In genomic region chr10:4692206-4692605, GRCh38 we compare ENCODE assay signal across 21 cellular contexts.
"Had no signal": no experiment of that assay in that cellular context is flagged by ENCODE, and none has a peak within 500 bp of the region (broad histone marks: within the 10 kb centered on the region; RNA-seq: fewer than 3 reads in every experiment).

No MANE protein-coding gene starts in this region.

- H3K4me3 ChIP-seq: body of pancreas, esophagus squamous epithelium, heart left ventricle, mucosa of descending colon, testis had no signal

- H3K27me3 ChIP-seq: body of pancreas, esophagus squamous epithelium, heart left ventricle, testis had no signal

- H3K27ac Mint-ChIP-seq: activated naive CD4-positive, alpha-beta T cell treated with anti-CD3 and anti-CD28 coated beads, Interleukin-2, amount 10 ng/mL, durations not matched to agents 7 days and 5 days; dendritic cell treated with granulocyte-macrophage colony-stimulating factor and Interleukin-4, amounts not matched to agents 40 ng/mL and 50 ng/mL, for 4 days; stimulated activated naive B cell treated with anti-CD40 and anti-IgM and Interleukin-4, amounts not matched to agents 10 μg/mL and 1 μg/mL and 100 μg/mL, for 72 hours had no signal

- H3K36me3 ChIP-seq: esophagus squamous epithelium, heart left ventricle had no signal

- H3K4me1 ChIP-seq: body of pancreas, testis had no signal

- DNase-seq: activated CD4-positive, alpha-beta T cell treated with anti-CD3 and anti-CD28 coated beads for 1 hour; activated CD4-positive, alpha-beta T cell treated with anti-CD3 and anti-CD28 coated beads, Interleukin-2, amount 50 U/mL, for 4 hours; activated effector memory CD4-positive, alpha-beta T cell treated with anti-CD3 and anti-CD28 coated beads, Interleukin-2, amount 50 U/mL, for 16 hours; activated naive CD4-positive, alpha-beta T cell treated with anti-CD3 and anti-CD28 coated beads, Interleukin-2, amount 10 ng/mL, durations not matched to agents 7 days and 5 days; body of pancreas; caudate nucleus; effector CD4-positive, alpha-beta T cell; esophagus squamous epithelium; heart left ventricle; left colon; mucosa of descending colon; nucleus accumbens; small intestine; stimulated activated CD4-positive, alpha-beta T cell treated with anti-CD3 and anti-CD28 coated beads, Interleukin-15, amount 100 ng/mL, for 24 hours; stimulated activated naive B cell treated with anti-CD40 and anti-IgM and Interleukin-4, amounts not matched to agents 10 μg/mL and 1 μg/mL and 100 μg/mL, for 72 hours; T-helper 9 cell; testis had no signal

- H3K9me3 Mint-ChIP-seq: activated naive CD4-positive, alpha-beta T cell treated with anti-CD3 and anti-CD28 coated beads, Interleukin-2, amount 10 ng/mL, durations not matched to agents 7 days and 5 days; dendritic cell treated with granulocyte-macrophage colony-stimulating factor and Interleukin-4, amounts not matched to agents 40 ng/mL and 50 ng/mL, for 4 days had no signal

- H3K4me3 Mint-ChIP-seq: activated naive CD4-positive, alpha-beta T cell treated with anti-CD3 and anti-CD28 coated beads, Interleukin-2, amount 10 ng/mL, durations not matched to agents 7 days and 5 days; dendritic cell treated with granulocyte-macrophage colony-stimulating factor and Interleukin-4, amounts not matched to agents 40 ng/mL and 50 ng/mL, for 4 days; stimulated activated naive B cell treated with anti-CD40 and anti-IgM and Interleukin-4, amounts not matched to agents 10 μg/mL and 1 μg/mL and 100 μg/mL, for 72 hours; type B pancreatic cell had no signal

- H3K4me1 Mint-ChIP-seq: activated naive CD4-positive, alpha-beta T cell treated with anti-CD3 and anti-CD28 coated beads, Interleukin-2, amount 10 ng/mL, durations not matched to agents 7 days and 5 days had no signal

- H3K27ac ChIP-seq: body of pancreas, heart left ventricle, testis had no signal

- H3K36me3 Mint-ChIP-seq: activated naive CD4-positive, alpha-beta T cell treated with anti-CD3 and anti-CD28 coated beads, Interleukin-2, amount 10 ng/mL, durations not matched to agents 7 days and 5 days; stimulated activated naive B cell treated with anti-CD40 and anti-IgM and Interleukin-4, amounts not matched to agents 10 μg/mL and 1 μg/mL and 100 μg/mL, for 72 hours; type B pancreatic cell had no signal

- H3K27me3 Mint-ChIP-seq: activated naive CD4-positive, alpha-beta T cell treated with anti-CD3 and anti-CD28 coated beads, Interleukin-2, amount 10 ng/mL, durations not matched to agents 7 days and 5 days; dendritic cell treated with granulocyte-macrophage colony-stimulating factor and Interleukin-4, amounts not matched to agents 40 ng/mL and 50 ng/mL, for 4 days; type B pancreatic cell had no signal

- ATAC-seq: body of pancreas; heart left ventricle; left colon; mucosa of descending colon; sciatic nerve; stimulated activated naive B cell treated with anti-CD40 and anti-IgM and Interleukin-4, amounts not matched to agents 10 μg/mL and 1 μg/mL and 100 μg/mL, for 72 hours had no signal

- FAIRE-seq: islet of Langerhans, small intestine had no signal

- H3K9me3 ChIP-seq: body of pancreas, esophagus squamous epithelium, heart left ventricle, mucosa of descending colon, testis had no signal
